Comparison of ENCODE assay signal across 20 cellular contexts in the genomic region with DNA sequence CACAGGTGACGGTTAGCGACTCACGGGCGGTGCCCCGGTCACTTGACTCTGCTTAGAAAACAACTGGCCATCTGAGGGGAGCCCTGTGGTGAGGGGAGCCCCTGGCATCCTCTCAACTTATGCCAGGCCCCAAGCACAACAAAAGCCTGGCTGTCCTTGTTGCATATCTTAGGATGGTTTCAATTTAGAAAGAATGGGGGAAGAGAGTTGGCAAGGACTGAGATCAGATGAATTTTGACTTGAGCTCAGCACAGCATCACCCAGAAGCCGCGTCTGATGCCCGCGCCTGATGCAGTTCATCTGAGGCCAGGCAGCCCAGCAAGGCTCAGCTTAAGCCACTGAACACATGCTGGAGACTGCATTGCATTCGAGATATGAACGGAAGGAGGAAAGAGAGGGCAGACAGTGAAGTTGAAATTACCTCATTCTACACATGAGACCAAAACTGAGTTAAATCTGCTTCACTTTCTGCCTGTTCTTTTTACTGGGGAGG. TPM values are rescaled to one million over a fixed set of nuclear protein-coding genes. Genes with fewer than 3 reads are reported as not detected.
DNase-seq lines count a peak whose midpoint lies in the region; ATAC-seq and TF ChIP-seq lines count a peak whose summit lies in the region.
"Had no signal": no experiment of that assay in that cellular context is flagged by ENCODE, and none has a peak within 500 bp of the region (broad histone marks: within the 10 kb centered on the region; RNA-seq: fewer than 3 reads in every experiment).

No MANE protein-coding gene starts in this region.

- H3K36me3 Mint-ChIP-seq in brain (no peaks in the 10 kb centered on the region), T-helper 17 cell (ENCODE audit: low read depth) (no peaks in the 10 kb centered on the region)
- H3K36me3 Mint-ChIP-seq: CD14-positive monocyte; CD8-positive, alpha-beta T cell had no signal

- TF ChIP-seq CTCF in brain (conservative IDR thresholded peaks at IDR 0.05), result no peak

- in situ Hi-C loops in G401 (cut with HindIII; ENCODE audit: low sequenced_read_pairs), result no loop called here

- peaks cover 8% of the 10 kb centered on the region for H3K27me3 Mint-ChIP-seq in brain
- peaks cover 12% of the 10 kb centered on the region for H3K27me3 Mint-ChIP-seq in T-helper 17 cell
- H3K27me3 Mint-ChIP-seq: IgD-negative memory B cell had no signal

- H3K4me1 Mint-ChIP-seq in brain (peaks cover 54% of the 10 kb centered on the region), T-helper 17 cell (no peaks in the 10 kb centered on the region)
- H3K4me1 Mint-ChIP-seq: CD14-positive monocyte had no signal

- H3K4me3 Mint-ChIP-seq in brain (no peak overlapping the region), T-helper 17 cell (no peak overlapping the region)
- H3K4me3 Mint-ChIP-seq: CD14-positive monocyte; CD8-positive, alpha-beta T cell; IgD-negative memory B cell had no signal

- H3K27ac Mint-ChIP-seq in brain, result peak overlapping the region in 4 of 5 experiments; percentile 22 to 73 (median 52)
- H3K27ac Mint-ChIP-seq in T-helper 17 cell, result no peak overlapping the region
- H3K27ac Mint-ChIP-seq: CD14-positive monocyte; CD8-positive, alpha-beta T cell; IgD-negative memory B cell had no signal

- peaks cover 3% of the 10 kb centered on the region for H3K9me3 ChIP-seq in T-helper 17 cell (ENCODE audit: control insufficient read depth, low read length, poor library complexity, severe bottlenecking)
- H3K9me3 ChIP-seq: A549 had no signal

- ATAC-seq in T-helper 17 cell (no peak), HG03378 (IDR thresholded peaks at IDR 0.05; ENCODE audit: unreplicated experiment) (no peak), HG03571 (IDR thresholded peaks at IDR 0.05; ENCODE audit: unreplicated experiment) (no peak)
- ATAC-seq: A549; CD8-positive, alpha-beta T cell; HCT116 had no signal

- DNase-seq in G401 (ENCODE audit: low spot score) (peak; percentile 62), NCI-H82 (lab: John Stamatoyannopoulos, UW) (peak; percentile 74), myocyte (ENCODE audit: low read depth) (peak; percentile 18), T-helper 17 cell (no peak), activated gamma-delta T cell treated with Interleukin-2 at 50 U/mL for 16 hours (no peak)
- DNase-seq: CD8-positive, alpha-beta T cell; COR-L47; DMS153; DMS79 treated with DMSO at 0.1 percent for 48 hours; GF-D8 had no signal

- no peaks in the 10 kb centered on the region for H3K9me3 Mint-ChIP-seq in brain
- H3K9me3 Mint-ChIP-seq: CD8-positive, alpha-beta T cell had no signal

RNA-seq across cellular contexts. Expression of a gene that starts 36.8 kb away (rescaled TPM):
- not detected in 2 replicates for total RNA-seq in G401 (2014; rRNA removed; shearing (Covaris generic))
- 16.3 TPM for polyA plus RNA-seq in brain (ENCODE audit: insufficient read depth, low read depth, low replicate concordance)
- total RNA-seq in myocyte (0.78 and 1.6 TPM in 2 replicates), T-helper 17 cell (not detected)
- 0.21 TPM for polyA plus RNA-seq in myocyte (2012)
- total RNA-seq: CD8-positive, alpha-beta T cell; HT1080 had no signal
- polyA plus RNA-seq: A549, AG04450, BJ, CD14-positive monocyte, IgD-negative memory B cell had no signal

Comparison
In these comparisons a context has a peak if more than half of its experiments do, and no peak if none do; other contexts are left out.
1. DNase-seq: peak in G401 (single experiment), NCI-H82 (single experiment) and myocyte (single experiment); none in T-helper 17 cell (0 of 3) and activated gamma-delta T cell treated with Interleukin-2 at 50 U/mL for 16 hours (single experiment).